In genomic region chr7:143315782-143316181, GRCh38 we compare ENCODE assay signal across 4 cellular contexts.
TF ChIP-seq lines count a peak whose summit lies in the region.

Gene CLCN1 (plus strand): TSS chr7:143316111. CDS start chr7:143316213, 102 bp downstream.

TF ChIP-seq in A549, 52 proteins besides CTCF, POLR2A, EP300 and RAD21:
- TF ChIP-seq TP53 (CRISPR knock-in tag; IDR thresholded peaks at IDR 0.05) (no peak), HOXB13 (CRISPR knock-in tag; IDR thresholded peaks at IDR 0.05; ENCODE audit: low read depth) (no peak), ESRRA (IDR thresholded peaks at IDR 0.05; ENCODE audit: borderline replicate concordance, low read length) (no peak), CBX8 (IDR thresholded peaks at IDR 0.05) (no peak), GATA3 (IDR thresholded peaks at IDR 0.05; ENCODE audit: borderline replicate concordance) (no peak), MAX (IDR thresholded peaks at IDR 0.05) (no peak), FOXS1 (CRISPR knock-in tag; IDR thresholded peaks at IDR 0.05) (no peak), HOXB5 (CRISPR knock-in tag; IDR thresholded peaks at IDR 0.05) (no peak), RARB (CRISPR knock-in tag; IDR thresholded peaks at IDR 0.05) (no peak), CBX2 (IDR thresholded peaks at IDR 0.05; ENCODE audit: borderline replicate concordance, low read depth) (no peak), ZC3H11A (IDR thresholded peaks at IDR 0.05) (no peak), SMC3 (IDR thresholded peaks at IDR 0.05) (no peak), NR3C1 (IDR thresholded peaks at IDR 0.05) (no peak), JUN (IDR thresholded peaks at IDR 0.05) (no peak), KDM1A (IDR thresholded peaks at IDR 0.05; ENCODE audit: low read depth) (no peak), CHD2 (IDR thresholded peaks at IDR 0.05; ENCODE audit: low read length, partially characterized antibody) (no peak), ZNF302 (CRISPR knock-in tag; IDR thresholded peaks at IDR 0.05) (no peak)

TF ChIP-seq in IMR-90, 13 proteins besides CTCF, POLR2A, EP300 and RAD21:
- TF ChIP-seq MAFK (IDR thresholded peaks at IDR 0.05; ENCODE audit: low read depth, low read length) (no peak), CEBPB (IDR thresholded peaks at IDR 0.05; ENCODE audit: low read depth, low read length) (no peak), MXI1 (IDR thresholded peaks at IDR 0.05; ENCODE audit: borderline replicate concordance, low read depth, low read length) (no peak), MAZ (IDR thresholded peaks at IDR 0.05; ENCODE audit: borderline replicate concordance, low read depth, low read length) (no peak), BHLHE40 (IDR thresholded peaks at IDR 0.05; ENCODE audit: low read depth, low read length) (no peak), NFE2L2 (IDR thresholded peaks at IDR 0.05; ENCODE audit: low read depth, low read length) (no peak), RFX5 (IDR thresholded peaks at IDR 0.05; ENCODE audit: low read depth, low read length) (no peak), RCOR1 (IDR thresholded peaks at IDR 0.05; ENCODE audit: insufficient replicate concordance, low read length) (no peak), FOS (IDR thresholded peaks at IDR 0.05; ENCODE audit: low read depth, low read length) (no peak), SMC3 (IDR thresholded peaks at IDR 0.05; ENCODE audit: low read depth, low read length) (no peak), CHD1 (IDR thresholded peaks at IDR 0.05; ENCODE audit: low read depth, low read length) (no peak)
- TF ChIP-seq, protein P1, sequence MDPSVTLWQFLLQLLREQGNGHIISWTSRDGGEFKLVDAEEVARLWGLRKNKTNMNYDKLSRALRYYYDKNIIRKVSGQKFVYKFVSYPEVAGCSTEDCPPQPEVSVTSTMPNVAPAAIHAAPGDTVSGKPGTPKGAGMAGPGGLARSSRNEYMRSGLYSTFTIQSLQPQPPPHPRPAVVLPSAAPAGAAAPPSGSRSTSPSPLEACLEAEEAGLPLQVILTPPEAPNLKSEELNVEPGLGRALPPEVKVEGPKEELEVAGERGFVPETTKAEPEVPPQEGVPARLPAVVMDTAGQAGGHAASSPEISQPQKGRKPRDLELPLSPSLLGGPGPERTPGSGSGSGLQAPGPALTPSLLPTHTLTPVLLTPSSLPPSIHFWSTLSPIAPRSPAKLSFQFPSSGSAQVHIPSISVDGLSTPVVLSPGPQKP (IDR thresholded peaks at IDR 0.05; ENCODE audit: borderline replicate concordance, low read depth, low read length), result no peak
- TF ChIP-seq, protein P2, sequence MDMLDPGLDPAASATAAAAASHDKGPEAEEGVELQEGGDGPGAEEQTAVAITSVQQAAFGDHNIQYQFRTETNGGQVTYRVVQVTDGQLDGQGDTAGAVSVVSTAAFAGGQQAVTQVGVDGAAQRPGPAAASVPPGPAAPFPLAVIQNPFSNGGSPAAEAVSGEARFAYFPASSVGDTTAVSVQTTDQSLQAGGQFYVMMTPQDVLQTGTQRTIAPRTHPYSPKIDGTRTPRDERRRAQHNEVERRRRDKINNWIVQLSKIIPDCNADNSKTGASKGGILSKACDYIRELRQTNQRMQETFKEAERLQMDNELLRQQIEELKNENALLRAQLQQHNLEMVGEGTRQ (IDR thresholded peaks at IDR 0.05; ENCODE audit: low read depth, low read length), result no peak

TF ChIP-seq in H1, 55 proteins besides CTCF, POLR2A, EP300 and RAD21:
- TF ChIP-seq SIN3A (conservative IDR thresholded peaks at IDR 0.05 in 1 of 2, IDR thresholded peaks at IDR 0.05 in 1 of 2; ENCODE audit: low read depth in 1 of 2, low read length in 2 of 2), result no peak
- TF ChIP-seq KDM1A (IDR thresholded peaks at IDR 0.05; ENCODE audit: borderline replicate concordance, low read length), result no peak
- no peak for TF ChIP-seq CBX8 (IDR thresholded peaks at IDR 0.05; ENCODE audit: borderline replicate concordance, low read depth, low read length)
- no peak for TF ChIP-seq RNF2 (IDR thresholded peaks at IDR 0.05; ENCODE audit: borderline replicate concordance, low read depth, low read length, missing control alignments, poor library complexity, severe bottlenecking)
- TF ChIP-seq, protein P2 (IDR thresholded peaks at IDR 0.05; ENCODE audit: low read length), result no peak
- no peak for TF ChIP-seq ZNF274 (IDR thresholded peaks at IDR 0.05; ENCODE audit: borderline replicate concordance, extremely low read depth, low read length)
- TF ChIP-seq HDAC6 (IDR thresholded peaks at IDR 0.05; ENCODE audit: low read depth, low read length), result no peak
- no peak for TF ChIP-seq TEAD4 (IDR thresholded peaks at IDR 0.05; ENCODE audit: low read depth, low read length)
- no peak for TF ChIP-seq CTBP2 (IDR thresholded peaks at IDR 0.05; ENCODE audit: borderline replicate concordance, insufficient read depth, insufficient read length, low read length)
- TF ChIP-seq PHF8 (conservative IDR thresholded peaks at IDR 0.05; ENCODE audit: low read depth, low read length), result no peak
- TF ChIP-seq BCL11A (IDR thresholded peaks at IDR 0.05; ENCODE audit: low read depth in 2 of 2, low read length in 2 of 2), result no peak
- TF ChIP-seq, protein P3, sequence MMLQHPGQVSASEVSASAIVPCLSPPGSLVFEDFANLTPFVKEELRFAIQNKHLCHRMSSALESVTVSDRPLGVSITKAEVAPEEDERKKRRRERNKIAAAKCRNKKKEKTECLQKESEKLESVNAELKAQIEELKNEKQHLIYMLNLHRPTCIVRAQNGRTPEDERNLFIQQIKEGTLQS (IDR thresholded peaks at IDR 0.05; ENCODE audit: insufficient read depth, low read depth, low read length), result no peak
- no peak for TF ChIP-seq SRF (IDR thresholded peaks at IDR 0.05; ENCODE audit: low read depth, low read length)
- no peak for TF ChIP-seq NRF1 (IDR thresholded peaks at IDR 0.05; ENCODE audit: low read depth, low read length)
- TF ChIP-seq CREB1 (IDR thresholded peaks at IDR 0.05), result no peak
- no peak for TF ChIP-seq SAP30 (IDR thresholded peaks at IDR 0.05; ENCODE audit: insufficient read depth, insufficient replicate concordance, low read length)
- TF ChIP-seq SP1 (IDR thresholded peaks at IDR 0.05; ENCODE audit: low read depth, low read length), result no peak

TF ChIP-seq in GM12891, 5 proteins besides CTCF, POLR2A, EP300 and RAD21:
- TF ChIP-seq SPI1 (IDR thresholded peaks at IDR 0.05; ENCODE audit: low read depth, low read length) (no peak), PAX5 (IDR thresholded peaks at IDR 0.05; ENCODE audit: insufficient read depth, low read length, severe bottlenecking) (no peak), POU2F2 (IDR thresholded peaks at IDR 0.05; ENCODE audit: low read depth, low read length) (no peak), TAF1 (IDR thresholded peaks at IDR 0.05; ENCODE audit: low read depth, low read length) (no peak), POLR2AphosphoS5 (IDR thresholded peaks at IDR 0.05; ENCODE audit: low read depth, low read length) (no peak)
